ENCODE assay signal across 28 cellular contexts in the genomic region with DNA sequence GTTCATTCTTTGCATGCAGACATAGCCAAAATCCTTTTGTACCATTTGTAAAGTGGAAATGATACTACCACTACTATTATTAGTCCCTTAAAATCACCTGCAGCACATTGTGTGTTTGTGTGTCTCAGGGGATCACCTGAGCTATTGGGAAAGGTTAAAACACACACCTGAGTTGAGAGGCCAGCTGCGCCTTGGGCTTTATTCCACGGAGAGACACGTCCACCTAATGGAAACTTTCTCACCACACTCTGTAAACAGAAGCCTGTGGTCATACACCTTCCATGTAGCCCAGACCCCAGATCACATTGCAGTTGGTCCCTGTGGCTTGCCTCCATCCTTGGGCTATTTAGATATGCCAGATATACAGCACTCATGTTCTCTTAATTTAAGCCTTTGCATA.
"Had no signal": no experiment of that assay in that cellular context is flagged by ENCODE, and none has a peak within 500 bp of the region (broad histone marks: within the 10 kb centered on the region; RNA-seq: fewer than 3 reads in every experiment).

No MANE protein-coding gene starts in this region.

- H3K4me3 ChIP-seq: cardiac muscle cell, Peyer's patch, SJCRH30 had no signal

- H3K36me3 ChIP-seq: brain microvascular endothelial cell, cardiac muscle cell, Peyer's patch, SJCRH30 had no signal

- H3K27ac Mint-ChIP-seq: activated CD4-positive, alpha-beta T cell treated with anti-CD3 and anti-CD28 coated beads for 36 hours; activated CD8-positive, alpha-beta T cell treated with anti-CD3 and anti-CD28 coated beads for 36 hours; activated naive CD4-positive, alpha-beta T cell treated with anti-CD3 and anti-CD28 coated beads, Interleukin-2, amount 50 U/mL, for 72 hours; activated naive CD8-positive, alpha-beta T cell treated with anti-CD3 and anti-CD28 coated beads, Interleukin-2, amount 50 U/mL, for 24 hours; activated T-cell treated with anti-CD3 and anti-CD28 coated beads, Interleukin-2, amount 50 U/mL, for 24 hours; activated T-helper 1 cell treated with anti-CD3 and anti-CD28 coated beads, Interleukin-12 subunit alpha, Interleukin-12 subunit beta, Interleukin-2, Interleukin-4 antibody, amounts not matched to agents 30 ng/mL and 10 ng/mL and 1 ng/mL, durations not matched to agents 14 hours and 24 hours and 36 hours; IgD-negative memory B cell had no signal

- H3K27ac ChIP-seq: brain microvascular endothelial cell, cardiac muscle cell, Peyer's patch, RWPE1, SJCRH30, VCaP had no signal

- H3K9ac ChIP-seq: SK-N-SH had no signal

- H3K4me1 ChIP-seq: Peyer's patch, SJCRH30 had no signal

- H3K27me3 ChIP-seq: brain microvascular endothelial cell, cardiac muscle cell, Peyer's patch, SJCRH30 had no signal

- ATAC-seq: activated CD4-positive, alpha-beta T cell treated with anti-CD3 and anti-CD28 coated beads for 36 hours; activated CD8-positive, alpha-beta T cell treated with anti-CD3 and anti-CD28 coated beads for 36 hours; activated naive CD4-positive, alpha-beta T cell treated with anti-CD3 and anti-CD28 coated beads, Interleukin-2, amount 50 U/mL, for 72 hours; activated naive CD8-positive, alpha-beta T cell treated with anti-CD3 and anti-CD28 coated beads, Interleukin-2, amount 50 U/mL, for 24 hours had no signal

- H3K9me3 Mint-ChIP-seq: activated naive CD8-positive, alpha-beta T cell treated with anti-CD3 and anti-CD28 coated beads, Interleukin-2, amount 50 U/mL, for 24 hours had no signal

- H3K4me2 ChIP-seq: SK-N-SH had no signal

- H3K9me2 ChIP-seq: SK-N-SH had no signal

- H3K9me3 ChIP-seq: Peyer's patch, SJCRH30, SK-N-SH had no signal

- DNase-seq: activated CD4-positive, alpha-beta T cell treated with anti-CD3 and anti-CD28 coated beads for 36 hours; activated CD8-positive, alpha-beta memory T cell treated with anti-CD3 and anti-CD28 coated beads, Interleukin-2, amount 50 U/mL, for 48 hours; activated CD8-positive, alpha-beta T cell treated with anti-CD3 and anti-CD28 coated beads for 36 hours; activated effector memory CD4-positive, alpha-beta T cell treated with Interleukin-2 at 50 U/mL for 16 hours; activated naive CD4-positive, alpha-beta T cell; activated naive CD8-positive, alpha-beta T cell treated with anti-CD3 and anti-CD28 coated beads, Interleukin-2, amount 50 U/mL, for 24 hours; activated T-cell treated with anti-CD3 and anti-CD28 coated beads, Interleukin-2, amount 50 U/mL, for 24 hours; amniotic stem cell; brain microvascular endothelial cell; KG1; NCI-H1092; NCI-H1417 treated with DMSO at 0.1 percent for 48 hours; NCI-H187; NCI-H2081 treated with DMSO at 0.1 percent for 48 hours; NCI-H446; NCI-H524; NCI-H82; Peyer's patch; Right ventricle myocardium superior; SJCRH30; SK-N-SH; T-helper 1 cell had no signal

- H3K4me1 Mint-ChIP-seq: activated CD4-positive, alpha-beta T cell treated with anti-CD3 and anti-CD28 coated beads for 36 hours; activated naive CD8-positive, alpha-beta T cell treated with anti-CD3 and anti-CD28 coated beads, Interleukin-2, amount 50 U/mL, for 24 hours had no signal

- H3K4me3 Mint-ChIP-seq: activated CD4-positive, alpha-beta T cell treated with anti-CD3 and anti-CD28 coated beads for 36 hours; activated CD8-positive, alpha-beta T cell treated with anti-CD3 and anti-CD28 coated beads for 36 hours; activated naive CD8-positive, alpha-beta T cell treated with anti-CD3 and anti-CD28 coated beads, Interleukin-2, amount 50 U/mL, for 24 hours; activated T-cell treated with anti-CD3 and anti-CD28 coated beads, Interleukin-2, amount 50 U/mL, for 24 hours; activated T-helper 1 cell treated with anti-CD3 and anti-CD28 coated beads, Interleukin-12 subunit alpha, Interleukin-12 subunit beta, Interleukin-2, Interleukin-4 antibody, amounts not matched to agents 30 ng/mL and 10 ng/mL and 1 ng/mL, durations not matched to agents 14 hours and 24 hours and 36 hours; IgD-negative memory B cell had no signal
